In genomic region chr12:15688838-15689237, GRCh38 we compare ENCODE assay signal across 9 cellular contexts.
A peak's percentile ranks its signal among the peaks of the same experiment; 100 is the strongest.
DNase-seq lines count a peak whose midpoint lies in the region; ATAC-seq and TF ChIP-seq lines count a peak whose summit lies in the region.
"Had no signal": no experiment of that assay in that cellular context is flagged by ENCODE, and none has a peak within 500 bp of the region (broad histone marks: within the 10 kb centered on the region; RNA-seq: fewer than 3 reads in every experiment).

No MANE protein-coding gene starts in this region.

- H3K4me3 ChIP-seq in right cardiac atrium (ENCODE audit: low read length) (peak overlapping the region; percentile 9), skin epidermis (peak overlapping the region in 1 of 7 experiments; percentile 5)

- peaks cover 12% of the 10 kb centered on the region for H3K4me1 Mint-ChIP-seq in WTC11

- peak overlapping the region; percentile 39; the same call in 1 of the 2 replicates for H3K4me3 Mint-ChIP-seq in WTC11

- no peaks in the 10 kb centered on the region for H3K9me3 ChIP-seq in right cardiac atrium (ENCODE audit: control insufficient read depth, low read length)

- peak overlapping the region; percentile 66; the same call in 1 of the 2 replicates for H3K27ac Mint-ChIP-seq in WTC11

- H3K4me1 ChIP-seq in right cardiac atrium (ENCODE audit: control insufficient read depth, insufficient read depth, low read length), result peaks cover 9% of the 10 kb centered on the region

- DNase-seq in WTC11 (ENCODE audit: low spot score) (peak; percentile 18), right cardiac atrium (peak in 2 of 3 donors; percentile 16 to 50), AG20443 (ENCODE audit: low spot score) (no peak), HK-2 (ENCODE audit: unreplicated experiment) (no peak)
- DNase-seq: NCI-H1694 had no signal

- H3K27ac ChIP-seq in right cardiac atrium (ENCODE audit: low read length) (peak overlapping the region; percentile 85), skin epidermis (peak overlapping the region in 17 of 21 experiments; percentile 0 to 75 (median 49))

- H3K36me3 Mint-ChIP-seq in WTC11, result no peaks in the 10 kb centered on the region

- intact Hi-C loops in right cardiac atrium (cut with DNase I), result no loop called here

- ATAC-seq in GM21423 (IDR thresholded peaks at IDR 0.05; ENCODE audit: unreplicated experiment) (peak; percentile 43), WTC11 (peak; percentile 68), right cardiac atrium (peak; percentile 59 to 64), HG02642 (IDR thresholded peaks at IDR 0.05; ENCODE audit: poor library complexity, unreplicated experiment) (no peak), GM19023 (IDR thresholded peaks at IDR 0.05; ENCODE audit: unreplicated experiment) (no peak)

- no peak for TF ChIP-seq CTCF in WTC11 (IDR thresholded peaks at IDR 0.05)

- no peaks in the 10 kb centered on the region for H3K27me3 ChIP-seq in right cardiac atrium (ENCODE audit: control insufficient read depth, insufficient read depth)

- CTCF ChIA-PET in WTC11 (lab: Charles Lee), result no interaction called here

- no peaks in the 10 kb centered on the region for H3K27me3 Mint-ChIP-seq in WTC11 (ENCODE audit: low read depth)

- POLR2A ChIA-PET in WTC11 (lab: Charles Lee), result no interaction called here

- peaks cover 5% of the 10 kb centered on the region for H3K9me3 Mint-ChIP-seq in WTC11

- 20% methylated on average over 6 of the region's 6 CpGs for WGBS in right cardiac atrium

TF ChIP-seq in WTC11, 78 proteins besides CTCF, POLR2A, EP300 and RAD21:
- no peak for TF ChIP-seq GTF2I (CRISPR knock-in tag; conservative IDR thresholded peaks at IDR 0.05)
- TF ChIP-seq NR3C1 (CRISPR knock-in tag; conservative IDR thresholded peaks at IDR 0.05; ENCODE audit: low read depth), result no peak
- no peak for TF ChIP-seq MLX (CRISPR knock-in tag; IDR thresholded peaks at IDR 0.05)
- no peak for TF ChIP-seq NFYB (CRISPR knock-in tag; conservative IDR thresholded peaks at IDR 0.05; ENCODE audit: low read depth)
- no peak for TF ChIP-seq ATF3 (CRISPR knock-in tag; conservative IDR thresholded peaks at IDR 0.05)
- no peak for TF ChIP-seq ZNF138 (CRISPR knock-in tag; conservative IDR thresholded peaks at IDR 0.05)
- no peak for TF ChIP-seq ZNF317 (CRISPR knock-in tag; IDR thresholded peaks at IDR 0.05; ENCODE audit: borderline replicate concordance, low read depth)
- no peak for TF ChIP-seq RORB (CRISPR knock-in tag; IDR thresholded peaks at IDR 0.05)
- TF ChIP-seq SMAD3 (CRISPR knock-in tag; IDR thresholded peaks at IDR 0.05; ENCODE audit: borderline replicate concordance), result no peak
- no peak for TF ChIP-seq RELA (CRISPR knock-in tag; IDR thresholded peaks at IDR 0.05; ENCODE audit: borderline replicate concordance)
- TF ChIP-seq ATF6 (CRISPR knock-in tag; IDR thresholded peaks at IDR 0.05), result no peak
- TF ChIP-seq ZSCAN18 (CRISPR knock-in tag; IDR thresholded peaks at IDR 0.05), result no peak
- no peak for TF ChIP-seq IRF1 (CRISPR knock-in tag; IDR thresholded peaks at IDR 0.05)
- TF ChIP-seq NR2C2 (CRISPR knock-in tag; IDR thresholded peaks at IDR 0.05), result no peak
TF ChIP-seq in WTC11: peak in this region for 0.

Comparison
In these comparisons a context has a peak if more than half of its experiments do, and no peak if none do; other contexts are left out.
1. ATAC-seq: peak in GM21423 (single experiment), WTC11 (single experiment) and right cardiac atrium (2 of 2); none in HG02642 (single experiment) and GM19023 (single experiment).
2. DNase-seq: peak in WTC11 (single experiment) and right cardiac atrium (2 of 3); none in AG20443 (single experiment) and HK-2 (single experiment).